In genomic region chr4:164438321-164438720, GRCh38 we compare ENCODE assay signal across 1 cellular context.
TF ChIP-seq lines count a peak whose summit lies in the region.

No MANE protein-coding gene starts in this region.

TF ChIP-seq in GM23338, 12 proteins besides CTCF, POLR2A, EP300 and RAD21 (continued from another document):
- no peak for TF ChIP-seq ZNF462 (CRISPR knock-in tag; IDR thresholded peaks at IDR 0.05)
- TF ChIP-seq CREB1 (CRISPR knock-in tag; IDR thresholded peaks at IDR 0.05; ENCODE audit: low read depth) = no peak
- TF ChIP-seq ZNF114 (CRISPR knock-in tag; IDR thresholded peaks at IDR 0.05) = no peak
- no peak for TF ChIP-seq JUNB (IDR thresholded peaks at IDR 0.05; ENCODE audit: unreplicated experiment)
- TF ChIP-seq NANOG (IDR thresholded peaks at IDR 0.05; ENCODE audit: borderline replicate concordance) = no peak
- TF ChIP-seq ETS1 (IDR thresholded peaks at IDR 0.05) = no peak
- no peak for TF ChIP-seq REST (IDR thresholded peaks at IDR 0.05; ENCODE audit: unreplicated experiment)
